ENCODE assay signal across 8 cellular contexts in the genomic region with DNA sequence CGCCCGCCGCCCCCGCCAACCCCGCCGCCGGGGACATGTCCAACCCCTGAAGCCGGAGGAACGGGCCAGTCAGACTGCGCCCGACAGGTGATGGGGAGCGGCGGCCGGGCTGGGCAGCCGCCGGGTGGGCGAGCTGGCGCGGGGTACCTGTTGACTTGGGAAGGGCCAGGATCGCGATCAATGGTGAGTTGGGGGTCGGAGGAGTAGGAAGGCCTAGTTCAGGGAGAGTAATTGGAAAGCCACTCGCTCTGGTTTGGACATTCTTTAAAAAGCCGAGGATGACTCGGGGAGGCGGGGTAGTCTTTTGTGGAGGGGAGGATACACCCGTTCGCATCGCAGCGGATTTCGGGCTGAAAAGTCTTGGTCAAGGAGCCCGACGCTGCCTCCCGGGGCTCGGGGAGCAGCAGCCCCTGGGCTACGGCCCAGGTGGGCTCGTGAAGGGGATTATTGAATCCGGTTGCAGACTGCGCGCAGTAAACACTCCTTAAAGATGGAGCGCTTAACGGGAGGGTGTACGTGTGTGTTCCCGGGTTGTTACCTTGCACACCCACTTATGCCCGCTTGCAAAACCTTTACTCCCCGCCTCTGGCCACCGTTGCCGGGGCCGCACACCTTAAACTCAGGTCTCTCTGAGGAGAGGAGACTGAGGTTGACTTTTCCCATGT.
DNase-seq lines count a peak whose midpoint lies in the region; ATAC-seq and TF ChIP-seq lines count a peak whose summit lies in the region.

No MANE protein-coding gene starts in this region.

- WGBS in aorta, 2 donors = 0% methylated on average over 49 of the region's 49 CpGs

- H3K4me1 ChIP-seq in CD4-positive, CD25-positive, alpha-beta regulatory T cell (ENCODE audit: control insufficient read depth, insufficient read depth, low read length, poor library complexity, severe bottlenecking) = peaks cover 7% of the 10 kb centered on the region
- H3K4me1 ChIP-seq in aorta (ENCODE audit: control insufficient read depth in 1 of 2, insufficient read depth in 2 of 2, low read length in 2 of 2) = peaks cover 0 to 1% of the 10 kb centered on the region in 2 donors

- H3K36me3 ChIP-seq in CD4-positive, CD25-positive, alpha-beta regulatory T cell (ENCODE audit: control insufficient read depth, insufficient read depth, low read length) = no peaks in the 10 kb centered on the region
- H3K36me3 ChIP-seq in aorta (ENCODE audit: control insufficient read depth in 1 of 2, insufficient read depth in 2 of 2, low read length in 1 of 2) = no peaks in the 10 kb centered on the region

- intact Hi-C loops in aorta (cut with DNase I) = loop anchor here in 1 of 2 donors (5.0 kb wide), 2 partner anchors 74 to 124 kb away; partner anchors contain the start of gene GOSR1

- peaks cover 10% of the 10 kb centered on the region for H3K27me3 Mint-ChIP-seq in CD4-positive, CD25-positive, alpha-beta regulatory T cell
- no peaks in the 10 kb centered on the region for H3K27me3 Mint-ChIP-seq in natural killer cell treated with Interleukin-12 subunit alpha and Interleukin-12 subunit beta and Interleukin-15 and Interleukin-18, amount 100 ng/mL, for 72 hours

- peaks cover 0 to 3% (median 0%) of the 10 kb centered on the region in 7 donors for H3K9me3 Mint-ChIP-seq in CD4-positive, CD25-positive, alpha-beta regulatory T cell
- no peaks in the 10 kb centered on the region for H3K9me3 Mint-ChIP-seq in natural killer cell treated with Interleukin-12 subunit alpha and Interleukin-12 subunit beta and Interleukin-15 and Interleukin-18, amount 100 ng/mL, for 72 hours

- peak overlapping the region; percentile 95 to 97 (median 96) for H3K4me3 Mint-ChIP-seq in CD4-positive, CD25-positive, alpha-beta regulatory T cell
- peak overlapping the region; percentile 93 for H3K4me3 Mint-ChIP-seq in natural killer cell treated with Interleukin-12 subunit alpha and Interleukin-12 subunit beta and Interleukin-15 and Interleukin-18, amount 100 ng/mL, for 72 hours

- peaks cover 0 to 24% (median 13%) of the 10 kb centered on the region in 4 donors for H3K4me1 Mint-ChIP-seq in CD4-positive, CD25-positive, alpha-beta regulatory T cell
- peaks cover 8 to 12% of the 10 kb centered on the region in 2 donors for H3K4me1 Mint-ChIP-seq in natural killer cell treated with Interleukin-12 subunit alpha and Interleukin-12 subunit beta and Interleukin-15 and Interleukin-18, amount 100 ng/mL, for 72 hours (ENCODE audit: low read depth in 2 of 2)

- DNase-seq in CD4-positive, CD25-positive, alpha-beta regulatory T cell = peak in 2 of 3 donors; percentile 20 to 24
- DNase-seq in LNCaP clone FGC (ENCODE audit: low read depth) (no peak), fibroblast of peridontal ligament (ENCODE audit: extremely low read depth) (peak; percentile 21), aorta (peak in 1 of 2 donors; percentile 57), NCI-H187 treated with DMSO at 0.1 percent for 48 hours (lab: John Stamatoyannopoulos, UW) (no peak)
- peak; percentile 37 for DNase-seq in activated T-cell treated with anti-CD3 and anti-CD28 coated beads, Interleukin-2, amount 50 U/mL, for 1 hour
- DNase-seq in natural killer cell treated with Interleukin-12 subunit alpha and Interleukin-12 subunit beta and Interleukin-15 and Interleukin-18, amount 100 ng/mL, for 72 hours (ENCODE audit: low spot score) = no peak

- H3K27ac Mint-ChIP-seq in CD4-positive, CD25-positive, alpha-beta regulatory T cell = peak overlapping the region; percentile 85 to 93 (median 87)
- peak overlapping the region; percentile 80 to 84 for H3K27ac Mint-ChIP-seq in natural killer cell treated with Interleukin-12 subunit alpha and Interleukin-12 subunit beta and Interleukin-15 and Interleukin-18, amount 100 ng/mL, for 72 hours

- peak overlapping the region; percentile 69 for H3K4me3 ChIP-seq in CD4-positive, CD25-positive, alpha-beta regulatory T cell (ENCODE audit: low read depth, low read length)
- H3K4me3 ChIP-seq in LNCaP clone FGC (ENCODE audit: low read depth, low read length) (peak overlapping the region; percentile 72), aorta (ENCODE audit: low read length in 2 of 2) (peak overlapping the region; percentile 67 to 93)

- peak in 1 of 2 donors; percentile 11 for ATAC-seq in CD4-positive, CD25-positive, alpha-beta regulatory T cell (ENCODE audit: low read depth in 2 of 2)
- ATAC-seq in GM21367 (IDR thresholded peaks at IDR 0.05; ENCODE audit: unreplicated experiment) = peak; percentile 27
- peak in 1 of 2 donors; percentile 4 for ATAC-seq in natural killer cell treated with Interleukin-12 subunit alpha and Interleukin-12 subunit beta and Interleukin-15 and Interleukin-18, amount 100 ng/mL, for 72 hours
- ATAC-seq in aorta (ENCODE audit: low FRiP score) = peak; percentile 61

- no peak for TF ChIP-seq CTCF in LNCaP clone FGC (IDR thresholded peaks at IDR 0.05; ENCODE audit: control insufficient read depth, extremely low read depth, insufficient read depth)

- H3K27me3 ChIP-seq in CD4-positive, CD25-positive, alpha-beta regulatory T cell (ENCODE audit: control insufficient read depth, insufficient read depth, low read length) = peaks cover 4% of the 10 kb centered on the region
- H3K27me3 ChIP-seq in aorta (ENCODE audit: control insufficient read depth in 1 of 2, insufficient read depth in 2 of 2, low read length in 1 of 2) = no peaks in the 10 kb centered on the region

- no peaks in the 10 kb centered on the region for H3K36me3 Mint-ChIP-seq in CD4-positive, CD25-positive, alpha-beta regulatory T cell
- no peaks in the 10 kb centered on the region for H3K36me3 Mint-ChIP-seq in natural killer cell treated with Interleukin-12 subunit alpha and Interleukin-12 subunit beta and Interleukin-15 and Interleukin-18, amount 100 ng/mL, for 72 hours

- H3K9me3 ChIP-seq in CD4-positive, CD25-positive, alpha-beta regulatory T cell (ENCODE audit: control insufficient read depth in 2 of 2, low read length in 2 of 2) = no peaks in the 10 kb centered on the region
- H3K9me3 ChIP-seq in aorta (ENCODE audit: control insufficient read depth, low read length) = no peaks in the 10 kb centered on the region

- no peak overlapping the region for H3K27ac ChIP-seq in CD4-positive, CD25-positive, alpha-beta regulatory T cell (ENCODE audit: insufficient read depth, low read length, poor library complexity, severe bottlenecking)
- H3K27ac ChIP-seq in aorta (ENCODE audit: low read depth in 1 of 2, low read length in 2 of 2) = peak overlapping the region; percentile 24 to 69

Comparison
In these comparisons a context has a peak if more than half of its experiments do, and no peak if none do; other contexts are left out.
1. DNase-seq: peak in CD4-positive, CD25-positive, alpha-beta regulatory T cell (2 of 3), activated T-cell treated with anti-CD3 and anti-CD28 coated beads, Interleukin-2, amount 50 U/mL, for 1 hour (single experiment) and fibroblast of peridontal ligament (single experiment); none in LNCaP clone FGC (single experiment), natural killer cell treated with Interleukin-12 subunit alpha and Interleukin-12 subunit beta and Interleukin-15 and Interleukin-18, amount 100 ng/mL, for 72 hours (single experiment) and NCI-H187 treated with DMSO at 0.1 percent for 48 hours (single experiment).
2. Peak in every context shown above with its lines, with median percentiles within 50 percentile points of each other: H3K4me3 ChIP-seq.